1 cellular context compared by ENCODE assay signal in the genomic region with DNA sequence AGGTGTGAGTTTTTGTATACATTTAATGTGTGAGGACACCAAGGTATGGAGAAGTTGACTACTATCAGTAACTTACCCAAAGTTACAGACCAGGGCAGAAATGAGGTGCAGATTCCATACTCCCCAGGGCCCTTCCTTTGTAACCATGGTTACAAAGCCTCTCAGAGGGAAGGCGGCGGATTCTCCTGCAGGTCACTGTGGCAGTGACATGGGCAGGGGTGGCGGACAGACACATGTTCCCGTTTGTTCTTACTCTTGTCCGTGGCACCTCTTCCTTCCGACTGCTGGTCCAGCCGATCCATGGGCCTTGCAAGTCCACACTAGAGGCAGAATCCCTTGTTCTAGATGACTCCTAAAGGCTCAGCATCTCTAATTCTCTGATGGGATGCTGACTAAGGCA.
TF ChIP-seq lines count a peak whose summit lies in the region.

No MANE protein-coding gene starts in this region.

TF ChIP-seq in WTC11, 78 proteins besides CTCF, POLR2A, EP300 and RAD21 (continued from another document):
- TF ChIP-seq, protein P1, sequence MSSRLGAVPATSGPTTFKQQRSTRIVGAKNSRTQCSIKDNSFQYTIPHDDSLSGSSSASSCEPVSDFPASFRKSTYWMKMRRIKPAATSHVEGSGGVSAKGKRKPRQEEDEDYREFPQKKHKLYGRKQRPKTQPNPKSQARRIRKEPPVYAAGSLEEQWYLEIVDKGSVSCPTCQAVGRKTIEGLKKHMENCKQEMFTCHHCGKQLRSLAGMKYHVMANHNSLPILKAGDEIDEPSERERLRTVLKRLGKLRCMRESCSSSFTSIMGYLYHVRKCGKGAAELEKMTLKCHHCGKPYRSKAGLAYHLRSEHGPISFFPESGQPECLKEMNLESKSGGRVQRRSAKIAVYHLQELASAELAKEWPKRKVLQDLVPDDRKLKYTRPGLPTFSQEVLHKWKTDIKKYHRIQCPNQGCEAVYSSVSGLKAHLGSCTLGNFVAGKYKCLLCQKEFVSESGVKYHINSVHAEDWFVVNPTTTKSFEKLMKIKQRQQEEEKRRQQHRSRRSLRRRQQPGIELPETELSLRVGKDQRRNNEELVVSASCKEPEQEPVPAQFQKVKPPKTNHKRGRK (CRISPR knock-in tag; IDR thresholded peaks at IDR 0.05; ENCODE audit: borderline replicate concordance), result no peak
- TF ChIP-seq MYBL2 (CRISPR knock-in tag; IDR thresholded peaks at IDR 0.05) (no peak), SMAD3 (CRISPR knock-in tag; IDR thresholded peaks at IDR 0.05; ENCODE audit: borderline replicate concordance) (no peak)
- TF ChIP-seq, protein P2, sequence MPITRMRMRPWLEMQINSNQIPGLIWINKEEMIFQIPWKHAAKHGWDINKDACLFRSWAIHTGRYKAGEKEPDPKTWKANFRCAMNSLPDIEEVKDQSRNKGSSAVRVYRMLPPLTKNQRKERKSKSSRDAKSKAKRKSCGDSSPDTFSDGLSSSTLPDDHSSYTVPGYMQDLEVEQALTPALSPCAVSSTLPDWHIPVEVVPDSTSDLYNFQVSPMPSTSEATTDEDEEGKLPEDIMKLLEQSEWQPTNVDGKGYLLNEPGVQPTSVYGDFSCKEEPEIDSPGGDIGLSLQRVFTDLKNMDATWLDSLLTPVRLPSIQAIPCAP (CRISPR knock-in tag; IDR thresholded peaks at IDR 0.05), result no peak
- TF ChIP-seq, protein P3, sequence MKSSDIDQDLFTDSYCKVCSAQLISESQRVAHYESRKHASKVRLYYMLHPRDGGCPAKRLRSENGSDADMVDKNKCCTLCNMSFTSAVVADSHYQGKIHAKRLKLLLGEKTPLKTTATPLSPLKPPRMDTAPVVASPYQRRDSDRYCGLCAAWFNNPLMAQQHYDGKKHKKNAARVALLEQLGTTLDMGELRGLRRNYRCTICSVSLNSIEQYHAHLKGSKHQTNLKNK (CRISPR knock-in tag; IDR thresholded peaks at IDR 0.05), result no peak
- TF ChIP-seq, protein P4, sequence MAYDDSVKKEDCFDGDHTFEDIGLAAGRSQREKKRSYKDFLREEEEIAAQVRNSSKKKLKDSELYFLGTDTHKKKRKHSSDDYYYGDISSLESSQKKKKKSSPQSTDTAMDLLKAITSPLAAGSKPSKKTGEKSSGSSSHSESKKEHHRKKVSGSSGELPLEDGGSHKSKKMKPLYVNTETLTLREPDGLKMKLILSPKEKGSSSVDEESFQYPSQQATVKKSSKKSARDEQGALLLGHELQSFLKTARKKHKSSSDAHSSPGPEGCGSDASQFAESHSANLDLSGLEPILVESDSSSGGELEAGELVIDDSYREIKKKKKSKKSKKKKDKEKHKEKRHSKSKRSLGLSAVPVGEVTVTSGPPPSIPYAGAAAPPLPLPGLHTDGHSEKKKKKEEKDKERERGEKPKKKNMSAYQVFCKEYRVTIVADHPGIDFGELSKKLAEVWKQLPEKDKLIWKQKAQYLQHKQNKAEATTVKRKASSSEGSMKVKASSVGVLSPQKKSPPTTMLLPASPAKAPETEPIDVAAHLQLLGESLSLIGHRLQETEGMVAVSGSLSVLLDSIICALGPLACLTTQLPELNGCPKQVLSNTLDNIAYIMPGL (CRISPR knock-in tag; IDR thresholded peaks at IDR 0.05), result no peak
